Comparison of ENCODE assay signal across 28 cellular contexts in genomic region chr5:134073404-134073803, GRCh38. TPM values are rescaled to one million over a fixed set of nuclear protein-coding genes. Genes with fewer than 3 reads are reported as not detected.
DNase-seq lines count a peak whose midpoint lies in the region; ATAC-seq, FAIRE-seq and TF ChIP-seq lines count a peak whose summit lies in the region.
"Had no signal": no experiment of that assay in that cellular context is flagged by ENCODE, and none has a peak within 500 bp of the region (broad histone marks: within the 10 kb centered on the region; RNA-seq: fewer than 3 reads in every experiment).

No MANE protein-coding gene starts in this region.

- FAIRE-seq in bronchial epithelial cell (lab: Jason Lieb, UNC): no peak
- FAIRE-seq: GM12892, K562 had no signal

- peaks cover 76% of the 10 kb centered on the region for H3K4me1 Mint-ChIP-seq in activated naive CD8-positive, alpha-beta T cell (ENCODE audit: low read depth)
- H3K4me1 Mint-ChIP-seq in activated naive CD8-positive, alpha-beta T cell treated with anti-CD3 and anti-CD28 coated beads for 36 hours: peaks cover 67% of the 10 kb centered on the region

- H3K9me3 ChIP-seq in KOPT-K1 (ENCODE audit: insufficient read depth, low read length, poor library complexity, severe bottlenecking) (no peaks in the 10 kb centered on the region), testis (no peaks in the 10 kb centered on the region)
- H3K9me3 ChIP-seq: left lung had no signal

- H3K4me1 ChIP-seq in testis: peaks cover 17% of the 10 kb centered on the region

- H3K36me3 ChIP-seq in KOPT-K1 (ENCODE audit: insufficient read depth, low read length) (no peaks in the 10 kb centered on the region), bronchial epithelial cell (ENCODE audit: control insufficient read depth, insufficient read depth, low read length) (no peaks in the 10 kb centered on the region), testis (ENCODE audit: low read depth, missing control alignments) (no peaks in the 10 kb centered on the region)
- H3K36me3 ChIP-seq: left lung had no signal

- H3K36me3 Mint-ChIP-seq in activated naive CD8-positive, alpha-beta T cell: peaks cover 3% of the 10 kb centered on the region
- peaks cover 2% of the 10 kb centered on the region for H3K36me3 Mint-ChIP-seq in activated naive CD8-positive, alpha-beta T cell treated with anti-CD3 and anti-CD28 coated beads for 36 hours
- H3K36me3 Mint-ChIP-seq: activated CD8-positive, alpha-beta memory T cell treated with anti-CD3 and anti-CD28 coated beads, Interleukin-2, amount 10 ng/mL, durations not matched to agents 7 days and 5 days had no signal

- no peaks in the 10 kb centered on the region for H3K9me3 Mint-ChIP-seq in activated naive CD8-positive, alpha-beta T cell (ENCODE audit: low read depth)
- H3K9me3 Mint-ChIP-seq in activated naive CD8-positive, alpha-beta T cell treated with anti-CD3 and anti-CD28 coated beads for 36 hours: no peaks in the 10 kb centered on the region
- H3K9me3 Mint-ChIP-seq: activated T-helper 2 cell treated with anti-CD3 and anti-CD28 coated beads, Interferon-gamma antibody, Interleukin-2, Interleukin-4, amounts not matched to agents 10 μg/mL and 5 μg/mL and 100 μg/mL, durations not matched to agents 14 hours and 24 hours and 36 hours; stimulated activated naive CD8-positive, alpha-beta T cell treated with anti-CD3 and anti-CD28 coated beads, Interleukin-15, Interleukin-2, amounts not matched to agents 100 ng/mL and 50 ng/mL, for 24 hours; T-helper 2 cell treated with Interferon-gamma antibody and Interleukin-4, amounts not matched to agents 5 μg/mL and 100 μg/mL, for 36 hours had no signal

- intact Hi-C loops in testis (cut with DNase I; ENCODE audit: low total_unique reads): no loop called here

- no peak overlapping the region for H3K4me3 Mint-ChIP-seq in activated naive CD8-positive, alpha-beta T cell
- no peak overlapping the region for H3K4me3 Mint-ChIP-seq in activated naive CD8-positive, alpha-beta T cell treated with anti-CD3 and anti-CD28 coated beads for 36 hours
- H3K4me3 Mint-ChIP-seq: activated CD8-positive, alpha-beta memory T cell treated with anti-CD3 and anti-CD28 coated beads, Interleukin-2, amount 10 ng/mL, durations not matched to agents 7 days and 5 days; B cell; stimulated activated naive CD8-positive, alpha-beta T cell treated with anti-CD3 and anti-CD28 coated beads, Interleukin-15, Interleukin-2, amounts not matched to agents 100 ng/mL and 50 ng/mL, for 24 hours; T-helper 2 cell treated with Interferon-gamma antibody and Interleukin-4, amounts not matched to agents 5 μg/mL and 100 μg/mL, for 36 hours had no signal

- 34 to 51% methylated on average over 2 of the region's 2 CpGs for WGBS in testis, 2 donors

- no peak for TF ChIP-seq POLR2A in testis (IDR thresholded peaks at IDR 0.05)

- H3K27me3 ChIP-seq in bronchial epithelial cell (ENCODE audit: control insufficient read depth, insufficient read depth, low read length) (peaks cover 1% of the 10 kb centered on the region), testis (no peaks in the 10 kb centered on the region)

- H3K27ac ChIP-seq in KOPT-K1 (ENCODE audit: low read depth, low read length, poor library complexity, severe bottlenecking): peak overlapping the region; percentile 36
- H3K27ac ChIP-seq in testis: no peak overlapping the region
- H3K27ac ChIP-seq: left lung had no signal

- H3K4me3 ChIP-seq in bronchial epithelial cell (ENCODE audit: low read depth, low read length) (no peak overlapping the region), testis (no peak overlapping the region)
- H3K4me3 ChIP-seq: K562, left lung had no signal

- H3K27me3 Mint-ChIP-seq in activated naive CD8-positive, alpha-beta T cell: no peaks in the 10 kb centered on the region
- H3K27me3 Mint-ChIP-seq in activated naive CD8-positive, alpha-beta T cell treated with anti-CD3 and anti-CD28 coated beads for 36 hours: no peaks in the 10 kb centered on the region
- H3K27me3 Mint-ChIP-seq: stimulated activated naive CD8-positive, alpha-beta T cell treated with anti-CD3 and anti-CD28 coated beads, Interleukin-15, Interleukin-2, amounts not matched to agents 100 ng/mL and 50 ng/mL, for 24 hours had no signal

- no peak for DNase-seq in activated naive CD8-positive, alpha-beta T cell treated with anti-CD3 and anti-CD28 coated beads for 36 hours
- DNase-seq in bronchial epithelial cell (ENCODE audit: low read depth) (peak; percentile 25), testis (peak; percentile 66), KBM-7 (no peak)
- DNase-seq: activated CD4-positive, CD25-positive, alpha-beta regulatory T cell; activated CD8-positive, alpha-beta memory T cell treated with anti-CD3 and anti-CD28 coated beads, Interleukin-2, amount 10 ng/mL, durations not matched to agents 7 days and 5 days; cerebellar nuclear complex; effector CD8-positive, alpha-beta T cell; head of caudate nucleus; left lung; NCI-H1105; NCI-H2107; NCI-H510A treated with DMSO at 0.1 percent for 48 hours; SHP77 treated with DMSO at 0.1 percent for 48 hours; stimulated activated CD4-positive, alpha-beta T cell treated with anti-CD3 and anti-CD28 coated beads, Interleukin-2, amount 100 ng/mL, for 24 hours; trophoblast cell had no signal

- ATAC-seq in GM21528 (IDR thresholded peaks at IDR 0.05; ENCODE audit: low FRiP score, unreplicated experiment) (no peak), GM21619 (IDR thresholded peaks at IDR 0.05; ENCODE audit: unreplicated experiment) (no peak)
- ATAC-seq: activated CD8-positive, alpha-beta memory T cell treated with anti-CD3 and anti-CD28 coated beads, Interleukin-2, amount 10 ng/mL, durations not matched to agents 7 days and 5 days; esophagus mucosa; K562; left lung had no signal

- H3K27ac Mint-ChIP-seq in activated naive CD8-positive, alpha-beta T cell: peak overlapping the region; percentile 80
- H3K27ac Mint-ChIP-seq in activated naive CD8-positive, alpha-beta T cell treated with anti-CD3 and anti-CD28 coated beads for 36 hours: no peak overlapping the region
- H3K27ac Mint-ChIP-seq: activated CD8-positive, alpha-beta memory T cell treated with anti-CD3 and anti-CD28 coated beads, Interleukin-2, amount 10 ng/mL, durations not matched to agents 7 days and 5 days; activated T-helper 2 cell treated with anti-CD3 and anti-CD28 coated beads, Interferon-gamma antibody, Interleukin-2, Interleukin-4, amounts not matched to agents 10 μg/mL and 5 μg/mL and 100 μg/mL, durations not matched to agents 14 hours and 24 hours and 36 hours; B cell; progenitor cell of endocrine pancreas; T-helper 2 cell treated with Interferon-gamma antibody and Interleukin-4, amounts not matched to agents 5 μg/mL and 100 μg/mL, for 36 hours had no signal

- in situ Hi-C loops in KBM-7 (cut with MboI; ENCODE audit: low pct_unique_long_range_greater_than_20kb, low sequenced_read_pairs): no loop called here

- no peak for TF ChIP-seq CTCF in bronchial epithelial cell (IDR thresholded peaks at IDR 0.05; ENCODE audit: insufficient read depth, low read length, severe bottlenecking)
- no peak for TF ChIP-seq CTCF in testis (IDR thresholded peaks at IDR 0.05)

RNA-seq across cellular contexts. Expression of gene TCF7, which starts 41.1 kb away (rescaled TPM):
- total RNA-seq in activated naive CD8-positive, alpha-beta T cell treated with anti-CD3 and anti-CD28 coated beads for 36 hours: 10 to 100 TPM; 66.4 to 68.7 TPM
- total RNA-seq in bronchial epithelial cell (under 0.01 and 0.13 TPM in 2 replicates), testis (10 to 100 TPM; 15.2 to 16.1 TPM)
- 9.9 TPM for polyA plus RNA-seq in testis (ENCODE audit: insufficient read depth, low read depth, low replicate concordance)

Comparison
In these comparisons a context has a peak if more than half of its experiments do, and no peak if none do; other contexts are left out.
1. DNase-seq: peak in bronchial epithelial cell (single experiment) and testis (single experiment); none in activated naive CD8-positive, alpha-beta T cell treated with anti-CD3 and anti-CD28 coated beads for 36 hours (single experiment) and KBM-7 (single experiment).
2. RNA of gene TCF7, which starts 41.1 kb away (total RNA-seq): 66.4 to 68.7 TPM in activated naive CD8-positive, alpha-beta T cell treated with anti-CD3 and anti-CD28 coated beads for 36 hours and 15.2 to 16.1 TPM in testis; under 0.01 to 0.13 TPM in bronchial epithelial cell; every median in the first group is over 10 times any median in the second.